8 cellular contexts compared by ENCODE assay signal in the genomic region with DNA sequence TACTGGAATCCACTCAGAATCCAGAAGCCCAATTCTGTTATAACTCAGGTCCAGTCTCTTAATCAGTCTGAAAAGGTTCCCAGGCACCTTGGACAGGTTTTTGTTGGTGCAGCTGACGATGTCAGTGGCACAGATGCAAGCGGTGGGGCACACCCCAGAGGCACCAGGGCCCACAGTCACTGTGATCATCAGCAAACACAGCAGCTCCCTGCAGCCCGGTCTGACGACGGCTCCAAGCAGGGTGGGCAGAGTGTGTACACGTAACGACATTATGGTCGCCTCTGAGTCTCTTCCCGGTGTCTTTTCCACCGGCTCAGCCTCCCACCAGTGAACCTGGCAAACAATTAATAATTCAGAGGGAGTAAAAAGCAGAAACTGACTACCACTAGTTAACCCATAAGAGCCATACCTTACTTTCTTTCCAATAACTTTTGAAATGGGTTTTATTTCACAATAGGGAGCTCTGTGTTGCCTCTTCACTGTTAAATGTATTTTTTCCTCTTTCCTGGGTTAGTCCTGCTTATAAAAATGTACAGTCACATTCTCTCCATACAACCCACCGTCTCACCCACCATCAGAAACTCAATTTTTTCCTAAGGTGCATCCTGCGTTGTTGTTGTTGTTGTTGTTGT. TPM values are rescaled to one million over a fixed set of nuclear protein-coding genes. Genes with fewer than 3 reads are reported as not detected.
A peak's percentile ranks its signal among the peaks of the same experiment; 100 is the strongest.
DNase-seq lines count a peak whose midpoint lies in the region; ATAC-seq and TF ChIP-seq lines count a peak whose summit lies in the region.

No MANE protein-coding gene starts in this region.

- no peak overlapping the region for H3K18ac ChIP-seq in neuronal stem cell (ENCODE audit: low read length)

- in situ Hi-C loops in KBM-7 (cut with MboI; ENCODE audit: low pct_unique_long_range_greater_than_20kb, low sequenced_read_pairs) = loop anchor here (25.0 kb wide), 1 partner anchor 108 kb away; no protein-coding TSS in a partner anchor

- H2BK15ac ChIP-seq in neuronal stem cell (ENCODE audit: low read length) = no peak overlapping the region

- no peak overlapping the region for H2BK120ac ChIP-seq in neuronal stem cell (ENCODE audit: low read depth, low read length)

- H3K36me3 ChIP-seq in neuronal stem cell (replicated peaks in 1 of 2; ENCODE audit: control insufficient read depth in 2 of 2, insufficient read depth in 2 of 2, low read length in 2 of 2) = no peaks in the 10 kb centered on the region

- TF ChIP-seq CTCF in AG10803 (conservative IDR thresholded peaks at IDR 0.05; ENCODE audit: low read length) (no peak), fibroblast of mammary gland (conservative IDR thresholded peaks at IDR 0.05; ENCODE audit: control insufficient read depth, insufficient read depth, low read depth, low read length) (no peak)

- H3K4me1 Mint-ChIP-seq in activated CD8-positive, alpha-beta memory T cell treated with anti-CD3 and anti-CD28 coated beads, Interleukin-2, amount 10 ng/mL, durations not matched to agents 7 days and 5 days = peaks cover 58% of the 10 kb centered on the region

- peak overlapping the region; percentile 80 for H3K4me3 ChIP-seq in AG10803 (ENCODE audit: low read length)
- peak overlapping the region; percentile 56 for H3K4me3 ChIP-seq in fibroblast of mammary gland (ENCODE audit: control insufficient read depth, low read depth, low read length)
- H3K4me3 ChIP-seq in neuronal stem cell (ENCODE audit: low read length in 2 of 2) = peak overlapping the region; percentile 35 to 89

- H4K91ac ChIP-seq in neuronal stem cell (ENCODE audit: low read depth, low read length, poor library complexity) = no peak overlapping the region

- no peak overlapping the region for H2BK12ac ChIP-seq in neuronal stem cell (ENCODE audit: low read length)

- WGBS in neuronal stem cell (ENCODE audit: extremely low coverage in 2 of 2, insufficient read length in 2 of 2, insufficient replicate concordance in 1 of 2), 2 donors = no CpG with 5 or more reads among the region's 12 CpGs

- DNase-seq in AG10803 (ENCODE audit: low read depth) (peak; percentile 49), KBM-7 (peak; percentile 38), fibroblast of mammary gland (ENCODE audit: low read depth) (no peak), neuronal stem cell (ENCODE audit: low spot score) (no peak), ecto neural progenitor cell (ENCODE audit: low spot score) (no peak), NK-92 (lab: John Stamatoyannopoulos, UW; ENCODE audit: unreplicated experiment) (no peak)
- DNase-seq in activated CD8-positive, alpha-beta memory T cell treated with anti-CD3 and anti-CD28 coated beads, Interleukin-2, amount 10 ng/mL, durations not matched to agents 7 days and 5 days = peak; percentile 66

- no peak overlapping the region for H3K14ac ChIP-seq in neuronal stem cell (ENCODE audit: low read length)

- ATAC-seq in activated CD8-positive, alpha-beta memory T cell treated with anti-CD3 and anti-CD28 coated beads, Interleukin-2, amount 10 ng/mL, durations not matched to agents 7 days and 5 days = peak; percentile 35
- no peak for ATAC-seq in HG02981 (IDR thresholded peaks at IDR 0.05; ENCODE audit: unreplicated experiment)

- no peak overlapping the region for H3K23ac ChIP-seq in neuronal stem cell (ENCODE audit: low read depth, low read length, poor library complexity)

- peak overlapping the region; percentile 85 for H2AFZ ChIP-seq in neuronal stem cell (ENCODE audit: low read length)

- no peak overlapping the region for H3K27ac ChIP-seq in neuronal stem cell (replicated peaks; ENCODE audit: low read length)

- CTCF ChIA-PET in activated CD8-positive, alpha-beta memory T cell treated with anti-CD3 and anti-CD28 coated beads, Interleukin-2, amount 10 ng/mL, durations not matched to agents 7 days and 5 days (lab: Charles Lee) = interaction anchor here (0.8 to 4.3 kb wide), 17 partner anchors 8 to 329 kb away, joined by 3 to 40 read pairs (median 6); no protein-coding TSS in a partner anchor

- peak overlapping the region; percentile 96 for H3K4me2 ChIP-seq in neuronal stem cell (ENCODE audit: insufficient read depth, low read length, poor library complexity, severe bottlenecking)

- peak overlapping the region; percentile 80 for H3K27ac Mint-ChIP-seq in activated CD8-positive, alpha-beta memory T cell treated with anti-CD3 and anti-CD28 coated beads, Interleukin-2, amount 10 ng/mL, durations not matched to agents 7 days and 5 days

- peaks cover 11% of the 10 kb centered on the region for H3K36me3 Mint-ChIP-seq in activated CD8-positive, alpha-beta memory T cell treated with anti-CD3 and anti-CD28 coated beads, Interleukin-2, amount 10 ng/mL, durations not matched to agents 7 days and 5 days

- H3K9me3 ChIP-seq in neuronal stem cell (replicated peaks in 1 of 2; ENCODE audit: control insufficient read depth in 2 of 2, insufficient read depth in 1 of 2, low read depth in 1 of 2, low read length in 2 of 2) = no peaks in the 10 kb centered on the region

- H3K4ac ChIP-seq in neuronal stem cell (ENCODE audit: low read length) = no peak overlapping the region

- H3K79me1 ChIP-seq in neuronal stem cell (ENCODE audit: low read depth, low read length) = no peaks in the 10 kb centered on the region

- H2AK5ac ChIP-seq in neuronal stem cell (ENCODE audit: low read depth, low read length) = no peak overlapping the region

- no peak overlapping the region for H3K9ac ChIP-seq in neuronal stem cell (ENCODE audit: low read depth, low read length, poor library complexity)

- no peak overlapping the region for H4K8ac ChIP-seq in neuronal stem cell (ENCODE audit: low read depth, low read length)

- peak overlapping the region; percentile 87 for H3K4me3 Mint-ChIP-seq in activated CD8-positive, alpha-beta memory T cell treated with anti-CD3 and anti-CD28 coated beads, Interleukin-2, amount 10 ng/mL, durations not matched to agents 7 days and 5 days

- no peaks in the 10 kb centered on the region for H3K9me3 Mint-ChIP-seq in activated CD8-positive, alpha-beta memory T cell treated with anti-CD3 and anti-CD28 coated beads, Interleukin-2, amount 10 ng/mL, durations not matched to agents 7 days and 5 days (ENCODE audit: low read depth)

- H3K4me1 ChIP-seq in neuronal stem cell (ENCODE audit: control insufficient read depth in 2 of 2, insufficient read depth in 1 of 2, low read depth in 1 of 2, low read length in 2 of 2) = peaks cover 0 to 2% of the 10 kb centered on the region in 2 donors

- no peaks in the 10 kb centered on the region for H3K27me3 Mint-ChIP-seq in activated CD8-positive, alpha-beta memory T cell treated with anti-CD3 and anti-CD28 coated beads, Interleukin-2, amount 10 ng/mL, durations not matched to agents 7 days and 5 days

- no peak overlapping the region for H2BK5ac ChIP-seq in neuronal stem cell (ENCODE audit: low read length)

- peaks cover 0 to 63% (median 19%) of the 10 kb centered on the region in 3 experiments for H3K27me3 ChIP-seq in neuronal stem cell (ENCODE audit: control insufficient read depth in 3 of 3, insufficient read depth in 3 of 3, low read depth in 1 of 3, low read length in 3 of 3)

RNA-seq across cellular contexts. Expression of a gene that starts 0.6 kb away (rescaled TPM):
- 10 to 100 TPM; 44.3 to 63.2 TPM for total RNA-seq in activated CD8-positive, alpha-beta memory T cell treated with anti-CD3 and anti-CD28 coated beads, Interleukin-2, amount 10 ng/mL, durations not matched to agents 7 days and 5 days
- polyA plus RNA-seq in neuronal stem cell (2013, experiment 1 of 2) = 0.54 TPM
- 0.65 TPM for polyA plus RNA-seq in neuronal stem cell (2013, experiment 2 of 2)

RNA-seq across cellular contexts. Expression of a gene that starts 0.9 kb away (rescaled TPM):
- total RNA-seq in activated CD8-positive, alpha-beta memory T cell treated with anti-CD3 and anti-CD28 coated beads, Interleukin-2, amount 10 ng/mL, durations not matched to agents 7 days and 5 days = 10 to 100 TPM; 11.6 to 14.2 TPM
- 2.4 TPM for polyA plus RNA-seq in neuronal stem cell (2013, experiment 1 of 2)
- 2.3 TPM for polyA plus RNA-seq in neuronal stem cell (2013, experiment 2 of 2)

Comparison
In these comparisons a context has a peak if more than half of its experiments do, and no peak if none do; other contexts are left out.
1. DNase-seq: peak in AG10803 (single experiment), KBM-7 (single experiment) and activated CD8-positive, alpha-beta memory T cell treated with anti-CD3 and anti-CD28 coated beads, Interleukin-2, amount 10 ng/mL, durations not matched to agents 7 days and 5 days (single experiment); none in fibroblast of mammary gland (single experiment), neuronal stem cell (single experiment), ecto neural progenitor cell (single experiment) and NK-92 (single experiment).
2. Peak in every context shown above with its lines, with median percentiles within 50 percentile points of each other: H3K4me3 ChIP-seq.